6 cellular contexts compared by ENCODE assay signal in the genomic region with DNA sequence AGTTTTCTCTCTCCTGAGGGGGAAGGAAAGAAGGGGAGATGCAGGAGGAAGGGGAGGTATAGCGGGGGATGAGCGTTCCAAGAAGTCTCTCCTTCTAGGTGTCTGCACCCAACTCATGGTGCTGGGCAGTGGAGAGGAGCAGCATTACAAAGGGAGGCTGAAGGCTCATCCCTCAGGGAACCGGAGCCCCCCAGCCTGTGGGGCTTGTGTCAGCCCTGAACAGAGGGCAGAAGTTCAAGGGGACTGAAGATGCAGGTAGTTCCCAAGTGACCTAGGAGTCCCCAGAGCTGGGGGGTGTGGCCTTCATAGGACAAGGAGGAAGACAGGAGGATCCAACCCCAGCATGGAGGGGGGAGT.
DNase-seq lines count a peak whose midpoint lies in the region; ATAC-seq and TF ChIP-seq lines count a peak whose summit lies in the region.

No MANE protein-coding gene starts in this region.

- H3K27me3 ChIP-seq in BLaER1 treated with 17β-estradiol and CSF1 and Interleukin-3, amounts not matched to agents 10 nM and 100 nM = no peaks in the 10 kb centered on the region
- no peaks in the 10 kb centered on the region for H3K27me3 ChIP-seq in mucosa of rectum (ENCODE audit: control insufficient read depth in 2 of 2, insufficient read depth in 2 of 2, low read length in 2 of 2)

- no peak for TF ChIP-seq CTCF in WI38 (IDR thresholded peaks at IDR 0.05; ENCODE audit: low read depth, low read length)

- H3K4me1 ChIP-seq in BLaER1 treated with 17β-estradiol and CSF1 and Interleukin-3, amounts not matched to agents 10 nM and 100 nM = peaks cover 59 to 70% (median 64%) of the 10 kb centered on the region in 10 experiments
- peaks cover 36 to 37% of the 10 kb centered on the region in 2 donors for H3K4me1 ChIP-seq in mucosa of rectum (ENCODE audit: control insufficient read depth in 2 of 2, insufficient read depth in 2 of 2, low read length in 2 of 2)

- peak overlapping the region; percentile 84 to 100 (median 95) for H3K4me2 ChIP-seq in BLaER1 treated with 17β-estradiol and CSF1 and Interleukin-3, amounts not matched to agents 10 nM and 100 nM

- peak overlapping the region in 4 of 11 experiments; percentile 5 to 78 (median 61); a peak in 5 of 22 replicates for H3K27ac ChIP-seq in BLaER1 treated with 17β-estradiol and CSF1 and Interleukin-3, amounts not matched to agents 10 nM and 100 nM
- H3K27ac ChIP-seq in mucosa of rectum (ENCODE audit: low read depth in 2 of 2, low read length in 2 of 2) = no peak overlapping the region

- peaks cover 3 to 20% (median 7%) of the 10 kb centered on the region in 11 experiments for H3K36me3 ChIP-seq in BLaER1 treated with 17β-estradiol and CSF1 and Interleukin-3, amounts not matched to agents 10 nM and 100 nM
- H3K36me3 ChIP-seq in mucosa of rectum (ENCODE audit: control insufficient read depth in 2 of 2, insufficient read depth in 2 of 2, low read length in 2 of 2) = peaks cover 3% of the 10 kb centered on the region in 2 donors

- H3K9ac ChIP-seq in BLaER1 treated with 17β-estradiol and CSF1 and Interleukin-3, amounts not matched to agents 10 nM and 100 nM = peak overlapping the region in 10 of 11 experiments; percentile 89 to 99 (median 96); a peak in 15 of 22 replicates
- no peak overlapping the region for H3K9ac ChIP-seq in mucosa of rectum (ENCODE audit: low read depth in 1 of 2, low read length in 2 of 2)

- DNase-seq in KG1 (lab: John Stamatoyannopoulos, UW) = no peak
- DNase-seq in cortex of kidney (lab: John Stamatoyannopoulos, UW) = no peak

- H3K4me3 ChIP-seq in BLaER1 treated with 17β-estradiol and CSF1 and Interleukin-3, amounts not matched to agents 10 nM and 100 nM = peak overlapping the region in 9 of 10 experiments; percentile 78 to 99 (median 95); a peak in 10 of 20 replicates
- H3K4me3 ChIP-seq in WI38 (ENCODE audit: low read depth, low read length) (peak overlapping the region; percentile 76), mucosa of rectum (ENCODE audit: low read length in 2 of 2) (peak overlapping the region; percentile 79 to 91)

- ATAC-seq in HG02885 (IDR thresholded peaks at IDR 0.05; ENCODE audit: poor library complexity, unreplicated experiment) = no peak

- peaks cover 5 to 36% (median 24%) of the 10 kb centered on the region in 11 experiments; a peak in 14 of 22 replicates for H4K20me1 ChIP-seq in BLaER1 treated with 17β-estradiol and CSF1 and Interleukin-3, amounts not matched to agents 10 nM and 100 nM

- H3K9me3 ChIP-seq in BLaER1 treated with 17β-estradiol and CSF1 and Interleukin-3, amounts not matched to agents 10 nM and 100 nM (replicated peaks in 1 of 11) = no peaks in the 10 kb centered on the region
- no peaks in the 10 kb centered on the region for H3K9me3 ChIP-seq in mucosa of rectum (ENCODE audit: control insufficient read depth in 2 of 2, low read length in 2 of 2)

Comparison
In these comparisons a context has a peak if more than half of its experiments do, and no peak if none do; other contexts are left out.
1. H3K9ac ChIP-seq: peak in BLaER1 treated with 17β-estradiol and CSF1 and Interleukin-3, amounts not matched to agents 10 nM and 100 nM (10 of 11); none in mucosa of rectum (0 of 2).
2. Peak in every context shown above with its lines, with median percentiles within 50 percentile points of each other: H3K4me3 ChIP-seq.